In the genomic region with DNA sequence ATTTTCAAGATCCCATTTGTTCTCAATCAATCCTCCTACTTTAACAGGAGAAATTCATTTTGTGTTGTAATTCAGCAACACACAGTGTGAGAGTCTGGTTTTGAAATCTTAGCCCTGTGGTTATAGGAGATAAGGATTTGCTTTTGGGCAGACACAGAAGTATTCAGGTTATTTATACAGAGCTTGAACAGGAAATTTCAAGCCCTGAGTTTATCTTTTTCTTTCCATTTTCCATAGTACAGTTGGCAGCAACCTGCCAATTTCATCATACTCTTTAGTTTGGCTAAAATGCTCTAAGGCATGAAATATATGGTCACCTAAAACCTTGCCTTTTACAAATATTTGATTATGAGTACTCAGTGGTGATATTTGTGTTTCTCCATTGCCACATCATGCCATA, we compare ENCODE assay signal across 23 cellular contexts. TPM values are rescaled to one million over a fixed set of nuclear protein-coding genes. Genes with fewer than 3 reads are reported as not detected.
A peak's percentile ranks its signal among the peaks of the same experiment; 100 is the strongest.
DNase-seq lines count a peak whose midpoint lies in the region; ATAC-seq and TF ChIP-seq lines count a peak whose summit lies in the region.
"Had no signal": no experiment of that assay in that cellular context is flagged by ENCODE, and none has a peak within 500 bp of the region (broad histone marks: within the 10 kb centered on the region; RNA-seq: fewer than 3 reads in every experiment).

No MANE protein-coding gene starts in this region.

- DNase-seq in NCI-H226 (peak; percentile 89), brain microvascular endothelial cell (peak; percentile 29), iris pigment epithelial cell (ENCODE audit: low read depth) (peak; percentile 81), SHP77 treated with DMSO at 0.1 percent for 48 hours (lab: John Stamatoyannopoulos, UW) (no peak), SK-N-DZ (ENCODE audit: low spot score) (no peak)
- DNase-seq in T-helper 2 cell treated with Interferon-gamma antibody and Interleukin-4, amounts not matched to agents 5 μg/mL and 100 μg/mL, for 36 hours (ENCODE audit: low spot score): no peak
- DNase-seq: activated gamma-delta T cell; DMS79 treated with DMSO at 0.1 percent for 48 hours; left ventricle myocardium superior; naive thymus-derived CD4-positive, alpha-beta T cell; NCI-H2029 treated with DMSO at 0.1 percent for 48 hours; NCI-H345; occipital lobe; RPMI8226; stimulated activated naive CD8-positive, alpha-beta T cell treated with anti-CD3 and anti-CD28 coated beads, Interleukin-15, amount 100 ng/mL, for 72 hours; T-helper 17 cell had no signal

- H3K27ac ChIP-seq in ACC112 (ENCODE audit: low read depth, low read length) (peak overlapping the region; percentile 33), brain microvascular endothelial cell (no peak overlapping the region)
- H3K27ac ChIP-seq: cardiac muscle cell had no signal

- H3K27ac Mint-ChIP-seq in T-helper 2 cell treated with Interferon-gamma antibody and Interleukin-4, amounts not matched to agents 5 μg/mL and 100 μg/mL, for 36 hours: no peak overlapping the region
- H3K27ac Mint-ChIP-seq: naive thymus-derived CD4-positive, alpha-beta T cell; stimulated activated naive CD8-positive, alpha-beta T cell treated with anti-CD3 and anti-CD28 coated beads, Interleukin-15, amount 100 ng/mL, for 72 hours; T-helper 17 cell had no signal

- no peak for TF ChIP-seq CTCF in brain microvascular endothelial cell (IDR thresholded peaks at IDR 0.05; ENCODE audit: low read depth, low read length, missing control alignments)

- no peak for ATAC-seq in HG03460 (IDR thresholded peaks at IDR 0.05; ENCODE audit: unreplicated experiment)
- ATAC-seq: esophagus mucosa; left ventricle myocardium superior; naive thymus-derived CD4-positive, alpha-beta T cell; SK-N-SH treated with all-trans-retinoic acid at 6 μM for 48 hours; stimulated activated naive CD8-positive, alpha-beta T cell treated with anti-CD3 and anti-CD28 coated beads, Interleukin-15, amount 100 ng/mL, for 72 hours; T-helper 17 cell had no signal

- no peak overlapping the region for H2AFZ ChIP-seq in ACC112 (ENCODE audit: low read length, unreplicated experiment)

- no peaks in the 10 kb centered on the region for H3K79me2 ChIP-seq in ACC112 (ENCODE audit: control insufficient read depth, insufficient read depth, low read length, unreplicated experiment)

- no peaks in the 10 kb centered on the region for H3K27me3 Mint-ChIP-seq in T-helper 2 cell treated with Interferon-gamma antibody and Interleukin-4, amounts not matched to agents 5 μg/mL and 100 μg/mL, for 36 hours (ENCODE audit: low read depth)
- H3K27me3 Mint-ChIP-seq: stimulated activated naive CD8-positive, alpha-beta T cell treated with anti-CD3 and anti-CD28 coated beads, Interleukin-15, amount 100 ng/mL, for 72 hours; T-helper 17 cell had no signal

- in situ Hi-C loops in brain microvascular endothelial cell (cut with HindIII; ENCODE audit: low pct_ligation_motif_present, low sequenced_read_pairs): no loop called here

- peaks cover 46% of the 10 kb centered on the region for H3K4me1 ChIP-seq in ACC112 (ENCODE audit: control insufficient read depth, insufficient read depth, low read length, unreplicated experiment)
- H3K4me1 ChIP-seq: HAP-1 had no signal

- H3K4me3 ChIP-seq in ACC112 (ENCODE audit: low read depth, low read length) (no peak overlapping the region), brain microvascular endothelial cell (ENCODE audit: low read depth, low read length) (no peak overlapping the region)
- H3K4me3 ChIP-seq: cardiac muscle cell, HAP-1 had no signal

- no peaks in the 10 kb centered on the region for H3K36me3 ChIP-seq in ACC112 (ENCODE audit: insufficient read depth, low read length)
- no peaks in the 10 kb centered on the region for H3K36me3 ChIP-seq in brain microvascular endothelial cell (replicated peaks)
- H3K36me3 ChIP-seq: cardiac muscle cell, HAP-1 had no signal

- no peaks in the 10 kb centered on the region for H3K36me3 Mint-ChIP-seq in T-helper 2 cell treated with Interferon-gamma antibody and Interleukin-4, amounts not matched to agents 5 μg/mL and 100 μg/mL, for 36 hours (ENCODE audit: low read depth)
- H3K36me3 Mint-ChIP-seq: naive thymus-derived CD4-positive, alpha-beta T cell had no signal

- H3K27me3 ChIP-seq in ACC112 (ENCODE audit: insufficient read depth, low read length) (no peaks in the 10 kb centered on the region), brain microvascular endothelial cell (replicated peaks) (no peaks in the 10 kb centered on the region)
- H3K27me3 ChIP-seq: cardiac muscle cell had no signal

- H3K4me3 Mint-ChIP-seq in T-helper 2 cell treated with Interferon-gamma antibody and Interleukin-4, amounts not matched to agents 5 μg/mL and 100 μg/mL, for 36 hours: no peak overlapping the region
- H3K4me3 Mint-ChIP-seq: naive thymus-derived CD4-positive, alpha-beta T cell; stimulated activated naive CD8-positive, alpha-beta T cell treated with anti-CD3 and anti-CD28 coated beads, Interleukin-15, amount 100 ng/mL, for 72 hours; T-helper 17 cell had no signal

- H3K9me3 Mint-ChIP-seq in T-helper 2 cell treated with Interferon-gamma antibody and Interleukin-4, amounts not matched to agents 5 μg/mL and 100 μg/mL, for 36 hours: no peaks in the 10 kb centered on the region
- H3K9me3 Mint-ChIP-seq: naive thymus-derived CD4-positive, alpha-beta T cell; stimulated activated naive CD8-positive, alpha-beta T cell treated with anti-CD3 and anti-CD28 coated beads, Interleukin-15, amount 100 ng/mL, for 72 hours had no signal

- H3K4me1 Mint-ChIP-seq in T-helper 2 cell treated with Interferon-gamma antibody and Interleukin-4, amounts not matched to agents 5 μg/mL and 100 μg/mL, for 36 hours (ENCODE audit: low read depth): no peaks in the 10 kb centered on the region
- H3K4me1 Mint-ChIP-seq: naive thymus-derived CD4-positive, alpha-beta T cell; stimulated activated naive CD8-positive, alpha-beta T cell treated with anti-CD3 and anti-CD28 coated beads, Interleukin-15, amount 100 ng/mL, for 72 hours; T-helper 17 cell had no signal

RNA-seq across cellular contexts. Expression of a gene that starts 41.4 kb away (rescaled TPM):
- 12.4 and 15.8 TPM in 2 replicates for polyA plus RNA-seq in SK-N-DZ (2014; cell fraction: cytosol; rRNA removed)
- polyA plus RNA-seq in SK-N-DZ (2014; cell fraction: nucleus; rRNA removed): 2.3 and 7.3 TPM in 2 replicates
- polyA plus RNA-seq: BJ had no signal

Comparison
In these comparisons a context has a peak if more than half of its experiments do, and no peak if none do; other contexts are left out.
1. DNase-seq: peak in NCI-H226 (single experiment), brain microvascular endothelial cell (single experiment) and iris pigment epithelial cell (single experiment); none in SHP77 treated with DMSO at 0.1 percent for 48 hours (single experiment), SK-N-DZ (single experiment) and T-helper 2 cell treated with Interferon-gamma antibody and Interleukin-4, amounts not matched to agents 5 μg/mL and 100 μg/mL, for 36 hours (single experiment).